ENCODE assay signal across 18 cellular contexts in the genomic region with DNA sequence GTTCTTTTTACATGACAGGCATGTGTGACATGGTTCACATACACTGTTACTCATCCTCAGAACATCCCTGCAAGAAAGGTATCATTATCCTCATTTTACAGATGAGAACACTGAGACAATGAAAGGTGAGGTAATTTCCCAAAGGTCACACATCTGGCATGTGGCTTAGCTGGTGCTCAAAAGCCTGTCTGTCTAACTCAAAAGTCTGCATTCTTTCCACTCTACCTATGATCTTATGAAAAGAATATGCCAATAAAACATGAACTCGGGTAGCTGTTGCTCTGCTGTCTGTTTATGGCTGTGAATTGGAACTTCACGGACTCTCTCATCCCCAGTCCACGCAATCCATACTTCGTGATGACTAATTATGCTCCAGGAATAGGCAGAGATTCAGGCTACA.
A peak's percentile ranks its signal among the peaks of the same experiment; 100 is the strongest.
DNase-seq lines count a peak whose midpoint lies in the region; ATAC-seq and TF ChIP-seq lines count a peak whose summit lies in the region.
"Had no signal": no experiment of that assay in that cellular context is flagged by ENCODE, and none has a peak within 500 bp of the region (broad histone marks: within the 10 kb centered on the region; RNA-seq: fewer than 3 reads in every experiment).

No MANE protein-coding gene starts in this region.

- DNase-seq in activated CD8-positive, alpha-beta T cell treated with anti-CD3 and anti-CD28 coated beads for 36 hours, result peak; percentile 9
- no peak for DNase-seq in activated CD8-positive, alpha-beta T cell treated with anti-CD3 and anti-CD28 coated beads, Interleukin-2, amount 10 ng/mL, durations not matched to agents 7 days and 5 days
- no peak for DNase-seq in RWPE2 (ENCODE audit: low spot score)
- DNase-seq in fibroblast of peridontal ligament (ENCODE audit: extremely low read depth), result peak; percentile 33
- no peak for DNase-seq in stimulated activated naive B cell treated with anti-CD40 and anti-IgM and Interleukin-4, amounts not matched to agents 10 μg/mL and 1 μg/mL and 100 μg/mL, for 72 hours
- DNase-seq in mucosa of descending colon, result no peak
- DNase-seq in DMS79 (lab: John Stamatoyannopoulos, UW), result no peak
- DNase-seq in stimulated activated CD4-positive, alpha-beta T cell treated with anti-CD3 and anti-CD28 coated beads, Interleukin-2, amount 100 ng/mL, for 48 hours, result no peak
- DNase-seq: activated CD8-positive, alpha-beta memory T cell treated with anti-CD3 and anti-CD28 coated beads for 24 hours; activated naive CD4-positive, alpha-beta T cell treated with anti-CD3 and anti-CD28 coated beads for 36 hours; DMS79 treated with DMSO at 0.1 percent for 48 hours; esophagus squamous epithelium; NCI-H510A treated with DMSO at 0.1 percent for 48 hours; pancreas; Peyer's patch; stimulated activated CD4-positive, alpha-beta T cell treated with anti-CD3 and anti-CD28 coated beads, Interleukin-15, amount 100 ng/mL, for 24 hours; T1000; tibial artery had no signal

- H3K27ac Mint-ChIP-seq in activated CD8-positive, alpha-beta T cell treated with anti-CD3 and anti-CD28 coated beads for 36 hours, result peak overlapping the region; percentile 44
- no peak overlapping the region for H3K27ac Mint-ChIP-seq in activated CD8-positive, alpha-beta T cell treated with anti-CD3 and anti-CD28 coated beads, Interleukin-2, amount 10 ng/mL, durations not matched to agents 7 days and 5 days
- H3K27ac Mint-ChIP-seq in stimulated activated naive B cell treated with anti-CD40 and anti-IgM and Interleukin-4, amounts not matched to agents 10 μg/mL and 1 μg/mL and 100 μg/mL, for 72 hours, result peak overlapping the region; percentile 31
- H3K27ac Mint-ChIP-seq: activated naive CD4-positive, alpha-beta T cell treated with anti-CD3 and anti-CD28 coated beads for 36 hours had no signal

- no peaks in the 10 kb centered on the region for H3K9me3 ChIP-seq in RWPE2 (ENCODE audit: severe bottlenecking)
- H3K9me3 ChIP-seq in mucosa of descending colon, result no peaks in the 10 kb centered on the region
- H3K9me3 ChIP-seq: esophagus squamous epithelium, pancreas, Peyer's patch had no signal

- intact Hi-C loops in activated CD8-positive, alpha-beta T cell treated with anti-CD3 and anti-CD28 coated beads for 36 hours (cut with micrococcal nuclease), result no loop called here
- intact Hi-C loops in mucosa of descending colon (cut with DNase I, micrococcal nuclease), result no loop called here

- TF ChIP-seq CTCF in activated CD8-positive, alpha-beta T cell treated with anti-CD3 and anti-CD28 coated beads for 36 hours (IDR thresholded peaks at IDR 0.05), result no peak
- TF ChIP-seq CTCF in RWPE2 (IDR thresholded peaks at IDR 0.05; ENCODE audit: poor library complexity, severe bottlenecking) (no peak), mucosa of descending colon (IDR thresholded peaks at IDR 0.05) (no peak)

- peak overlapping the region; percentile 94 for H3K27ac ChIP-seq in RWPE2 (ENCODE audit: poor library complexity, severe bottlenecking)
- H3K27ac ChIP-seq: pancreas, Peyer's patch, tibial artery had no signal

- H3K36me3 Mint-ChIP-seq in activated CD8-positive, alpha-beta T cell treated with anti-CD3 and anti-CD28 coated beads for 36 hours (ENCODE audit: low read depth), result peaks cover 7% of the 10 kb centered on the region
- no peaks in the 10 kb centered on the region for H3K36me3 Mint-ChIP-seq in activated CD8-positive, alpha-beta T cell treated with anti-CD3 and anti-CD28 coated beads, Interleukin-2, amount 10 ng/mL, durations not matched to agents 7 days and 5 days (ENCODE audit: low read depth)
- peaks cover 0 to 2% of the 10 kb centered on the region in 2 donors for H3K36me3 Mint-ChIP-seq in stimulated activated naive B cell treated with anti-CD40 and anti-IgM and Interleukin-4, amounts not matched to agents 10 μg/mL and 1 μg/mL and 100 μg/mL, for 72 hours

- H3K4me3 Mint-ChIP-seq in activated CD8-positive, alpha-beta T cell treated with anti-CD3 and anti-CD28 coated beads for 36 hours, result peak overlapping the region; percentile 7
- no peak overlapping the region for H3K4me3 Mint-ChIP-seq in activated CD8-positive, alpha-beta T cell treated with anti-CD3 and anti-CD28 coated beads, Interleukin-2, amount 10 ng/mL, durations not matched to agents 7 days and 5 days
- no peak overlapping the region for H3K4me3 Mint-ChIP-seq in stimulated activated naive B cell treated with anti-CD40 and anti-IgM and Interleukin-4, amounts not matched to agents 10 μg/mL and 1 μg/mL and 100 μg/mL, for 72 hours
- H3K4me3 Mint-ChIP-seq: activated naive CD4-positive, alpha-beta T cell treated with anti-CD3 and anti-CD28 coated beads for 36 hours had no signal

- H3K36me3 ChIP-seq in RWPE2 (ENCODE audit: low read depth), result no peaks in the 10 kb centered on the region
- no peaks in the 10 kb centered on the region for H3K36me3 ChIP-seq in mucosa of descending colon (ENCODE audit: low read depth)
- H3K36me3 ChIP-seq: pancreas had no signal

- no peaks in the 10 kb centered on the region for H3K27me3 ChIP-seq in RWPE2 (ENCODE audit: insufficient read depth, poor library complexity, severe bottlenecking)
- H3K27me3 ChIP-seq: esophagus squamous epithelium, pancreas, Peyer's patch, tibial artery had no signal

- H3K4me3 ChIP-seq in RWPE2 (ENCODE audit: severe bottlenecking) (peak overlapping the region; percentile 10), mucosa of descending colon (no peak overlapping the region)
- H3K4me3 ChIP-seq: esophagus squamous epithelium, pancreas, Peyer's patch, tibial artery had no signal

- peak; percentile 89 for ATAC-seq in activated CD8-positive, alpha-beta T cell treated with anti-CD3 and anti-CD28 coated beads for 36 hours
- no peak for ATAC-seq in activated CD8-positive, alpha-beta T cell treated with anti-CD3 and anti-CD28 coated beads, Interleukin-2, amount 10 ng/mL, durations not matched to agents 7 days and 5 days
- ATAC-seq in RWPE2 (ENCODE audit: low read depth) (peak; percentile 87), mucosa of descending colon (no peak)
- no peak for ATAC-seq in stimulated activated naive B cell treated with anti-CD40 and anti-IgM and Interleukin-4, amounts not matched to agents 10 μg/mL and 1 μg/mL and 100 μg/mL, for 72 hours (replicated peaks)
- ATAC-seq: pancreas had no signal

- no peaks in the 10 kb centered on the region for H3K9me3 Mint-ChIP-seq in activated CD8-positive, alpha-beta T cell treated with anti-CD3 and anti-CD28 coated beads for 36 hours
- H3K9me3 Mint-ChIP-seq in activated CD8-positive, alpha-beta T cell treated with anti-CD3 and anti-CD28 coated beads, Interleukin-2, amount 10 ng/mL, durations not matched to agents 7 days and 5 days (ENCODE audit: insufficient read depth), result no peaks in the 10 kb centered on the region
- no peaks in the 10 kb centered on the region for H3K9me3 Mint-ChIP-seq in stimulated activated naive B cell treated with anti-CD40 and anti-IgM and Interleukin-4, amounts not matched to agents 10 μg/mL and 1 μg/mL and 100 μg/mL, for 72 hours
- H3K9me3 Mint-ChIP-seq: activated naive CD4-positive, alpha-beta T cell treated with anti-CD3 and anti-CD28 coated beads for 36 hours had no signal

- H3K27me3 Mint-ChIP-seq in activated CD8-positive, alpha-beta T cell treated with anti-CD3 and anti-CD28 coated beads for 36 hours, result no peaks in the 10 kb centered on the region
- no peaks in the 10 kb centered on the region for H3K27me3 Mint-ChIP-seq in activated CD8-positive, alpha-beta T cell treated with anti-CD3 and anti-CD28 coated beads, Interleukin-2, amount 10 ng/mL, durations not matched to agents 7 days and 5 days (ENCODE audit: low read depth)
- H3K27me3 Mint-ChIP-seq in stimulated activated naive B cell treated with anti-CD40 and anti-IgM and Interleukin-4, amounts not matched to agents 10 μg/mL and 1 μg/mL and 100 μg/mL, for 72 hours, result no peaks in the 10 kb centered on the region

- H3K4me1 ChIP-seq in RWPE2 (ENCODE audit: insufficient read depth, poor library complexity, severe bottlenecking), result peaks cover 13% of the 10 kb centered on the region
- no peaks in the 10 kb centered on the region for H3K4me1 ChIP-seq in mucosa of descending colon (ENCODE audit: low read depth)
- H3K4me1 ChIP-seq: esophagus squamous epithelium, pancreas, Peyer's patch had no signal

- peaks cover 11% of the 10 kb centered on the region for H3K4me1 Mint-ChIP-seq in activated CD8-positive, alpha-beta T cell treated with anti-CD3 and anti-CD28 coated beads for 36 hours (ENCODE audit: low read depth)
- H3K4me1 Mint-ChIP-seq in activated CD8-positive, alpha-beta T cell treated with anti-CD3 and anti-CD28 coated beads, Interleukin-2, amount 10 ng/mL, durations not matched to agents 7 days and 5 days (ENCODE audit: low read depth), result no peaks in the 10 kb centered on the region
- H3K4me1 Mint-ChIP-seq in stimulated activated naive B cell treated with anti-CD40 and anti-IgM and Interleukin-4, amounts not matched to agents 10 μg/mL and 1 μg/mL and 100 μg/mL, for 72 hours, result no peaks in the 10 kb centered on the region

- POLR2A ChIA-PET in activated CD8-positive, alpha-beta T cell treated with anti-CD3 and anti-CD28 coated beads for 36 hours (lab: Charles Lee), result no interaction called here
- POLR2A ChIA-PET in activated CD8-positive, alpha-beta T cell treated with anti-CD3 and anti-CD28 coated beads, Interleukin-2, amount 10 ng/mL, durations not matched to agents 7 days and 5 days (lab: Charles Lee), result no interaction called here

- CTCF ChIA-PET in activated CD8-positive, alpha-beta T cell treated with anti-CD3 and anti-CD28 coated beads for 36 hours (lab: Charles Lee), result interaction anchor here (1.1 to 1.5 kb wide), 2 partner anchors 294 to 316 kb away, joined by 3 to 4 read pairs; no protein-coding TSS in a partner anchor
- CTCF ChIA-PET in activated CD8-positive, alpha-beta T cell treated with anti-CD3 and anti-CD28 coated beads, Interleukin-2, amount 10 ng/mL, durations not matched to agents 7 days and 5 days (lab: Charles Lee), result no interaction called here

Comparison
In these comparisons a context has a peak if more than half of its experiments do, and no peak if none do; other contexts are left out.
1. ATAC-seq: peak in activated CD8-positive, alpha-beta T cell treated with anti-CD3 and anti-CD28 coated beads for 36 hours (single experiment) and RWPE2 (single experiment); none in activated CD8-positive, alpha-beta T cell treated with anti-CD3 and anti-CD28 coated beads, Interleukin-2, amount 10 ng/mL, durations not matched to agents 7 days and 5 days (single experiment), stimulated activated naive B cell treated with anti-CD40 and anti-IgM and Interleukin-4, amounts not matched to agents 10 μg/mL and 1 μg/mL and 100 μg/mL, for 72 hours (0 of 2) and mucosa of descending colon (single experiment).
2. DNase-seq: peak in activated CD8-positive, alpha-beta T cell treated with anti-CD3 and anti-CD28 coated beads for 36 hours (single experiment) and fibroblast of peridontal ligament (single experiment); none in activated CD8-positive, alpha-beta T cell treated with anti-CD3 and anti-CD28 coated beads, Interleukin-2, amount 10 ng/mL, durations not matched to agents 7 days and 5 days (single experiment), RWPE2 (single experiment), stimulated activated naive B cell treated with anti-CD40 and anti-IgM and Interleukin-4, amounts not matched to agents 10 μg/mL and 1 μg/mL and 100 μg/mL, for 72 hours (single experiment), mucosa of descending colon (0 of 3), DMS79 (single experiment) and stimulated activated CD4-positive, alpha-beta T cell treated with anti-CD3 and anti-CD28 coated beads, Interleukin-2, amount 100 ng/mL, for 48 hours (0 of 2).